ENCODE assay signal across 26 cellular contexts in the genomic region with DNA sequence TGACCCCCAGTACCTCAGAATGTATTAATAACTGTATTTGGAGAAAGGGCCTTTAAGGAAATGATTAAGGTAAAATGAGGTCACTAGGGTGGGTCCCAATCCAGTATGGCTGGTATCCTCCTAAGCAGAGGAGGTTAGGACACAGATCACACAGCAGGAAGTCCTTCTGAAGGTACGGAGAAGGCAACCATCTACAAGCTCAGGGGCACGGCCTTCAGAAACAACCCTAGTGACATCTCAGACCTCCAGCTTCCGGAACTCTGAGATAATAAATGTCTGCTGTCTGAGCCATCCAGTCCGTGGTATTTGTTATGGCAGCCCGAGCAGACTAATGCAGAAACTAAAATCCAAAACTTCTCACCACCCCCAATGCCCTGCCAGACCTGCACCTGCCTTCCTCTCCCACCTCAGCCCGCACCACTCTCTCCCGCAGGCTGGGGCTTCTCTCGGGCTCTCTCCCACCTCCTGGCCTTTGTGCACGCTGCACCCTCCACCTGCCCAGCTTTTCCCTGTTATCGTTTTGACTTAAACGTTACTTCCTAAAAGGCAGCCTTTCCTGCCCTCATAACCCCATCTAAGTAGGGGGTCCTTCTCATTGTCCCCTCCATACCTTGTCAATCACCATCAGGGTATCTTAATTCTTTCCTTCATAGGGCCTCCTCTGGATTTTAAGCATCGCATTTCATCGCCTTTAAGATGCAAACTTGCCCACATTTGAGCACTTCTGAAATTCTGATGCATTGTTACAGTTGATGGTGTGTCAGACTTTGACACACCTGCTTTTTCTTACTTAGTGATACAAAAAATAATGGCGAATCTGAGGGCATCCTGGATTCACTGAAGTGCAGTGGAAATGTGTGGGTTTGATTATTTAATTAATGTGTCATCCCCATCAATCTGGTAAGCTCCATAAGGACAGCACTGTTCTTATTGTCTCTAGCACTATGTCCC. TPM values are rescaled to one million over a fixed set of nuclear protein-coding genes. Genes with fewer than 3 reads are reported as not detected.
A peak's percentile ranks its signal among the peaks of the same experiment; 100 is the strongest.
DNase-seq lines count a peak whose midpoint lies in the region; ATAC-seq and TF ChIP-seq lines count a peak whose summit lies in the region.
"Had no signal": no experiment of that assay in that cellular context is flagged by ENCODE, and none has a peak within 500 bp of the region (broad histone marks: within the 10 kb centered on the region; RNA-seq: fewer than 3 reads in every experiment).

No MANE protein-coding gene starts in this region.

- POLR2A ChIA-PET in IMR-90 (lab: Charles Lee; ENCODE audit: unreplicated experiment) = no interaction called here

- 42% methylated on average over 7 of the region's 14 CpGs; no CpG with 5 or more reads in 1 of the 2 experiments for WGBS in IMR-90 (ENCODE audit: extremely low coverage in 2 of 2, insufficient read length in 1 of 2), 2 experiments

- H2BK5ac ChIP-seq in IMR-90 (ENCODE audit: low read depth, low read length, poor library complexity, severe bottlenecking) = no peak overlapping the region

- H3K27me3 Mint-ChIP-seq in neural progenitor cell (ENCODE audit: insufficient read depth, low read depth) = peaks cover 12% of the 10 kb centered on the region
- H3K27me3 Mint-ChIP-seq: activated CD4-positive, alpha-beta T cell treated with anti-CD3 and anti-CD28 coated beads, Interleukin-2, amount 10 ng/mL, durations not matched to agents 7 days and 5 days; activated T-helper 17 cell treated with anti-CD3 and anti-CD28 coated beads, Interleukin-2, amount 50 U/mL, for 72 hours; IgD-negative memory B cell had no signal

- TF ChIP-seq CTCF in IMR-90 (conservative IDR thresholded peaks at IDR 0.05; ENCODE audit: low read depth, low read length) = no peak
- no peak for TF ChIP-seq CTCF in neural progenitor cell (IDR thresholded peaks at IDR 0.05)

- H3K4ac ChIP-seq in IMR-90 (ENCODE audit: low read depth, low read length) = no peak overlapping the region

- H2BK20ac ChIP-seq in IMR-90 (ENCODE audit: low read depth, low read length) = no peak overlapping the region

- in situ Hi-C loops in IMR-90 (cut with MboI; ENCODE audit: low sequenced_read_pairs) = no loop called here

- no peak for TF ChIP-seq POLR2A in IMR-90 (IDR thresholded peaks at IDR 0.05; ENCODE audit: low read depth, low read length)

- H3K79me1 ChIP-seq in IMR-90 (ENCODE audit: low read depth in 1 of 2, low read length in 2 of 2) = no peaks in the 10 kb centered on the region

- H3K4me2 ChIP-seq in IMR-90 (ENCODE audit: low read depth, low read length) = no peak overlapping the region
- peak overlapping the region; percentile 53 for H3K4me2 ChIP-seq in neural progenitor cell

- H2AK9ac ChIP-seq in IMR-90 (replicated peaks; ENCODE audit: low read depth, low read length, poor library complexity) = no peak overlapping the region

- peaks cover 49% of the 10 kb centered on the region for H3K4me1 Mint-ChIP-seq in neural progenitor cell
- H3K4me1 Mint-ChIP-seq: activated T-helper 17 cell treated with anti-CD3 and anti-CD28 coated beads, Interleukin-2, amount 50 U/mL, for 72 hours; CD8-positive, alpha-beta memory T cell; IgD-negative memory B cell had no signal

- H3K36me3 ChIP-seq in IMR-90 (ENCODE audit: control insufficient read depth, insufficient read depth, low read length) (no peaks in the 10 kb centered on the region; the same call in 1 of the 2 replicates), neural progenitor cell (no peaks in the 10 kb centered on the region)
- H3K36me3 ChIP-seq: neutrophil had no signal

- H2BK15ac ChIP-seq in IMR-90 (ENCODE audit: low read depth, low read length) = no peak overlapping the region

- H3K9me3 Mint-ChIP-seq in neural progenitor cell = no peaks in the 10 kb centered on the region
- H3K9me3 Mint-ChIP-seq: activated CD4-positive, alpha-beta T cell treated with anti-CD3 and anti-CD28 coated beads, Interleukin-2, amount 10 ng/mL, durations not matched to agents 7 days and 5 days; activated T-helper 17 cell treated with anti-CD3 and anti-CD28 coated beads, Interleukin-2, amount 50 U/mL, for 72 hours had no signal

- CTCF ChIA-PET in IMR-90 (lab: Yijun Ruan, JAX) = interaction anchor here (0.6 kb wide), 1 partner anchor 18 kb away, joined by 8 read pairs; no protein-coding TSS in a partner anchor

- peak overlapping the region; percentile 91 for H3K27ac Mint-ChIP-seq in neural progenitor cell
- H3K27ac Mint-ChIP-seq: activated CD4-positive, alpha-beta T cell treated with anti-CD3 and anti-CD28 coated beads, Interleukin-2, amount 10 ng/mL, durations not matched to agents 7 days and 5 days; activated T-helper 17 cell treated with anti-CD3 and anti-CD28 coated beads, Interleukin-2, amount 50 U/mL, for 72 hours; IgD-negative memory B cell had no signal

- H3K23ac ChIP-seq in IMR-90 (ENCODE audit: low read depth, low read length) = no peak overlapping the region

- H3K4me3 Mint-ChIP-seq in neural progenitor cell = no peak overlapping the region
- H3K4me3 Mint-ChIP-seq: activated CD4-positive, alpha-beta T cell treated with anti-CD3 and anti-CD28 coated beads, Interleukin-2, amount 10 ng/mL, durations not matched to agents 7 days and 5 days; activated T-helper 17 cell treated with anti-CD3 and anti-CD28 coated beads, Interleukin-2, amount 50 U/mL, for 72 hours; CD8-positive, alpha-beta memory T cell; IgD-negative memory B cell had no signal

- dilution Hi-C loops in IMR-90 (cut with HindIII; ENCODE audit: low sequenced_read_pairs, unreplicated experiment) = no loop called here

- no peak for ATAC-seq in IMR-90 (ENCODE audit: low read depth)
- ATAC-seq: activated T-helper 17 cell treated with anti-CD3 and anti-CD28 coated beads, Interleukin-2, amount 50 U/mL, for 72 hours; mucosa of descending colon had no signal

- no peak overlapping the region for H4K91ac ChIP-seq in IMR-90 (ENCODE audit: insufficient read depth, low read depth, low read length)

- DNase-seq in DMS153 (lab: John Stamatoyannopoulos, UW) (peak; percentile 36), DMS153 treated with DMSO at 0.1 percent for 48 hours (lab: John Stamatoyannopoulos, UW; ENCODE audit: unreplicated experiment) (no peak), IMR-90 (no peak), caudate nucleus (lab: John Stamatoyannopoulos, UW) (peak in 7 of 61 donors; percentile 16 to 72 (median 40)), neural progenitor cell (ENCODE audit: low spot score) (peak; percentile 32), NCI-H226 (no peak), cerebellum (ENCODE audit: low spot score) (no peak), SHP77 treated with DMSO at 0.1 percent for 48 hours (lab: John Stamatoyannopoulos, UW) (no peak)
- DNase-seq: 8988T; activated CD4-positive, alpha-beta T cell treated with anti-CD3 and anti-CD28 coated beads, Interleukin-2, amount 10 ng/mL, durations not matched to agents 7 days and 5 days; AML-193; CD8-positive, alpha-beta memory T cell; cortex of kidney; left ventricle myocardium inferior; MM.1S; mucosa of descending colon; NCI-H1694 treated with DMSO at 0.1 percent for 48 hours; NCI-H524 treated with DMSO at 0.1 percent for 48 hours; spleen; stimulated activated CD4-positive, alpha-beta T cell treated with anti-CD3 and anti-CD28 coated beads, Interleukin-4, amount 100 ng/mL, for 24 hours; stomach; upper lobe of right lung had no signal

- H3K18ac ChIP-seq in IMR-90 (ENCODE audit: low read depth, low read length) = no peak overlapping the region

- BruUV-seq in IMR-90 (replicated peaks; lab: Mats Ljungman, UMichigan) = no TSS peak

- H3K27ac ChIP-seq in IMR-90 (ENCODE audit: insufficient read depth, low read length) = no peak overlapping the region
- peak overlapping the region; percentile 31 for H3K27ac ChIP-seq in caudate nucleus (ENCODE audit: low read depth, low read length)
- no peak overlapping the region for H3K27ac ChIP-seq in neural progenitor cell
- H3K27ac ChIP-seq: left ventricle myocardium inferior, neutrophil, spleen, upper lobe of right lung had no signal

- H2AFZ ChIP-seq in IMR-90 (replicated peaks; ENCODE audit: low read length, poor library complexity) = peak overlapping the region; percentile 24
- H2AFZ ChIP-seq in neural progenitor cell (replicated peaks) = no peak overlapping the region

- H4K8ac ChIP-seq in IMR-90 (ENCODE audit: low read depth in 2 of 2, low read length in 2 of 2) = no peak overlapping the region

- no peak overlapping the region for H2AK5ac ChIP-seq in IMR-90 (ENCODE audit: low read depth, low read length)

- TF ChIP-seq RAD21 in IMR-90 (IDR thresholded peaks at IDR 0.05; ENCODE audit: low read length) = no peak

- no peaks in the 10 kb centered on the region for H3K79me2 ChIP-seq in neural progenitor cell (ENCODE audit: low read depth)

- intact Hi-C loops in IMR-90 (cut with micrococcal nuclease) = no loop called here

- no peak overlapping the region for H3K56ac ChIP-seq in IMR-90 (ENCODE audit: extremely low read depth, insufficient read depth, low read length)

- H3K9ac ChIP-seq in IMR-90 (ENCODE audit: low read depth, low read length) (no peak overlapping the region), neural progenitor cell (no peak overlapping the region)

- H3K9me3 ChIP-seq in IMR-90 (ENCODE audit: control insufficient read depth, insufficient read depth, low read length) = peaks cover 2% of the 10 kb centered on the region; the same call in 1 of the 2 replicates
- no peaks in the 10 kb centered on the region for H3K9me3 ChIP-seq in neural progenitor cell (ENCODE audit: low read depth)
- H3K9me3 ChIP-seq: mucosa of descending colon, neutrophil, upper lobe of right lung had no signal

- H3K27me3 ChIP-seq in IMR-90 (ENCODE audit: control insufficient read depth, insufficient read depth, low read length) = no peaks in the 10 kb centered on the region
- H3K27me3 ChIP-seq in neural progenitor cell = no peaks in the 10 kb centered on the region
- H3K27me3 ChIP-seq: neutrophil, stomach, upper lobe of right lung had no signal

- H3K4me3 ChIP-seq in IMR-90 (ENCODE audit: insufficient read depth, low read depth, low read length) = no peak overlapping the region
- no peak overlapping the region for H3K4me3 ChIP-seq in neural progenitor cell
- H3K4me3 ChIP-seq: left ventricle myocardium inferior, mucosa of descending colon, spleen, stomach, upper lobe of right lung had no signal

- H3K4me1 ChIP-seq in IMR-90 (ENCODE audit: control insufficient read depth, insufficient read depth, low read length) (0 out of 2 replicates have a peak, but pooled peaks cover 3% of the 10 kb centered on the region), neural progenitor cell (peaks cover 41% of the 10 kb centered on the region)
- H3K4me1 ChIP-seq: spleen had no signal

- H4K5ac ChIP-seq in IMR-90 (ENCODE audit: low read depth, low read length) = no peak overlapping the region

- H3K9me1 ChIP-seq in IMR-90 (ENCODE audit: insufficient read depth, low read length) = no peaks in the 10 kb centered on the region; the same call in 1 of the 2 replicates

- H3K14ac ChIP-seq in IMR-90 (replicated peaks; ENCODE audit: low read depth, low read length) = no peak overlapping the region

- H2BK120ac ChIP-seq in IMR-90 (ENCODE audit: low read depth, low read length) = no peak overlapping the region

- H3F3A ChIP-seq in neural progenitor cell (ENCODE audit: low read depth) = peaks cover 23% of the 10 kb centered on the region

- H3K36me3 Mint-ChIP-seq in neural progenitor cell = peaks cover 6% of the 10 kb centered on the region
- H3K36me3 Mint-ChIP-seq: CD8-positive, alpha-beta memory T cell had no signal

- no peaks in the 10 kb centered on the region for H4K20me1 ChIP-seq in IMR-90 (ENCODE audit: insufficient read depth, low read length)
- H4K20me1 ChIP-seq in neural progenitor cell (ENCODE audit: low read depth) = no peaks in the 10 kb centered on the region

RNA-seq across cellular contexts. Expression of gene AQP1, which starts 32.2 kb away (rescaled TPM):
- 0.18 and 0.28 TPM in 2 replicates for total RNA-seq in IMR-90 (2012; rRNA removed)
- polyA plus RNA-seq in IMR-90 (2012; rRNA removed) = 0.39 and 0.55 TPM in 2 replicates
- polyA plus RNA-seq in IMR-90 (2012; cell fraction: cytosol; rRNA removed) = 0.18 and 0.30 TPM in 2 replicates
- 0.87 and 1.2 TPM in 2 replicates for polyA plus RNA-seq in IMR-90 (2012; cell fraction: nucleus; rRNA removed; ENCODE audit: low replicate concordance)
- 0.87 TPM in 1 of 2 replicates, not detected in the other for total RNA-seq in neural progenitor cell (ENCODE audit: low replicate concordance)
- 2.3 TPM for total RNA-seq in cerebellum
- total RNA-seq: OCI-LY7 had no signal
- polyA plus RNA-seq: CD8-positive, alpha-beta memory T cell; IgD-negative memory B cell had no signal

Comparison
In these comparisons a context has a peak if more than half of its experiments do, and no peak if none do; other contexts are left out.
1. DNase-seq: peak in DMS153 (single experiment) and neural progenitor cell (single experiment); none in DMS153 treated with DMSO at 0.1 percent for 48 hours (single experiment), IMR-90 (single experiment), NCI-H226 (single experiment), cerebellum (single experiment) and SHP77 treated with DMSO at 0.1 percent for 48 hours (single experiment).